9 cellular contexts compared by ENCODE assay signal in genomic region chr12:106135075-106135474, GRCh38. TPM values are rescaled to one million over a fixed set of nuclear protein-coding genes. Genes with fewer than 3 reads are reported as not detected.
DNase-seq lines count a peak whose midpoint lies in the region; ATAC-seq and TF ChIP-seq lines count a peak whose summit lies in the region.
"Had no signal": no experiment of that assay in that cellular context is flagged by ENCODE, and none has a peak within 500 bp of the region (broad histone marks: within the 10 kb centered on the region; RNA-seq: fewer than 3 reads in every experiment).

No MANE protein-coding gene starts in this region.

- no peak overlapping the region for H4K8ac ChIP-seq in mesenchymal stem cell (ENCODE audit: low read length)

- H3K9me2 ChIP-seq in OCI-LY7 (ENCODE audit: insufficient read depth, low read length): no peaks in the 10 kb centered on the region

- H3K9ac ChIP-seq in mammary epithelial cell (ENCODE audit: insufficient read depth, low read length) (no peak overlapping the region), mesenchymal stem cell (ENCODE audit: low read length) (peak overlapping the region; percentile 70)

- BruUV-seq in MCF 10A (replicated peaks; lab: Mats Ljungman, UMichigan): no TSS peak
- no TSS peak for BruUV-seq in mammary epithelial cell (replicated peaks; lab: Mats Ljungman, UMichigan)
- BruUV-seq in OCI-LY7 (replicated peaks; lab: Mats Ljungman, UMichigan): no TSS peak

- peak overlapping the region; percentile 5 for H3K27ac Mint-ChIP-seq in MCF 10A (ENCODE audit: low read depth, unreplicated experiment)
- no peak overlapping the region for H3K27ac Mint-ChIP-seq in activated T-cell treated with anti-CD3 and anti-CD28 coated beads, Interleukin-2, amount 50 U/mL, for 72 hours

- H4K20me1 ChIP-seq in mammary epithelial cell (ENCODE audit: insufficient read depth, low read length): no peaks in the 10 kb centered on the region
- no peaks in the 10 kb centered on the region for H4K20me1 ChIP-seq in OCI-LY7 (ENCODE audit: insufficient read depth, low read length)

- H2BK5ac ChIP-seq in mesenchymal stem cell (ENCODE audit: low read depth, low read length, poor library complexity, severe bottlenecking): no peak overlapping the region

- H3K79me1 ChIP-seq in mesenchymal stem cell (replicated peaks; ENCODE audit: low read length, poor library complexity, severe bottlenecking): peaks cover 7% of the 10 kb centered on the region

- no peak overlapping the region for H2BK15ac ChIP-seq in mesenchymal stem cell (ENCODE audit: low read depth, poor library complexity, severe bottlenecking)

- peak overlapping the region; percentile 69 for H3K4me3 Mint-ChIP-seq in MCF 10A (ENCODE audit: unreplicated experiment)
- H3K4me3 Mint-ChIP-seq in activated T-cell treated with anti-CD3 and anti-CD28 coated beads, Interleukin-2, amount 50 U/mL, for 72 hours: no peak overlapping the region

- peak overlapping the region in 1 of 2 experiments; percentile 75 for H2BK12ac ChIP-seq in mesenchymal stem cell (ENCODE audit: low read length in 2 of 2)

- intact Hi-C loops in MCF 10A (cut with micrococcal nuclease) (loop anchor here (2.0 to 5.0 kb wide), 2 partner anchors 22 to 87 kb away; no protein-coding TSS in a partner anchor), mammary epithelial cell (cut with micrococcal nuclease) (loop anchor here (5.0 kb wide), 3 partner anchors 147 to 358 kb away; no protein-coding TSS in a partner anchor), tibial artery (cut with DNase I; ENCODE audit: low total_unique reads) (loop anchor here (5.0 to 10.0 kb wide), 4 partner anchors 53 to 713 kb away; no protein-coding TSS in a partner anchor), OCI-LY7 (cut with micrococcal nuclease; ENCODE audit: unreplicated experiment) (loop anchor here (5.0 kb wide), 1 partner anchor 428 kb away; no protein-coding TSS in a partner anchor)

- H3K4me3 ChIP-seq in mammary epithelial cell (replicated peaks in 1 of 3; ENCODE audit: insufficient read depth in 1 of 3, low read depth in 2 of 3, low read length in 3 of 3) (no peak overlapping the region), cardiac fibroblast (replicated peaks in 1 of 2; ENCODE audit: low read depth in 2 of 2, low read length in 2 of 2) (peak overlapping the region in 1 of 2 donors; percentile 79), mesenchymal stem cell (ENCODE audit: insufficient read depth in 1 of 2, low read depth in 1 of 2, low read length in 2 of 2) (peak overlapping the region in 1 of 2 experiments; percentile 23), tibial artery (peak overlapping the region; percentile 82 to 84), OCI-LY7 (ENCODE audit: low read depth, low read length, poor library complexity, severe bottlenecking) (no peak overlapping the region)

- no peaks in the 10 kb centered on the region for H3K9me3 Mint-ChIP-seq in MCF 10A (ENCODE audit: unreplicated experiment)
- no peaks in the 10 kb centered on the region for H3K9me3 Mint-ChIP-seq in activated T-cell treated with anti-CD3 and anti-CD28 coated beads, Interleukin-2, amount 50 U/mL, for 72 hours

- H3K27ac ChIP-seq in mammary epithelial cell (ENCODE audit: insufficient read depth, low read depth, low read length) (no peak overlapping the region), mesenchymal stem cell (ENCODE audit: low read length, poor library complexity, severe bottlenecking) (peak overlapping the region; percentile 87), tibial artery (peak overlapping the region; percentile 98 to 99), OCI-LY7 (ENCODE audit: low read depth, low read length, poor library complexity, severe bottlenecking) (no peak overlapping the region)

- no peak overlapping the region for H3K23ac ChIP-seq in mesenchymal stem cell (ENCODE audit: low read length in 2 of 2)

- H2AFZ ChIP-seq in mammary epithelial cell (ENCODE audit: low read depth, low read length): no peak overlapping the region
- H2AFZ ChIP-seq in mesenchymal stem cell (ENCODE audit: low read depth, low read length): no peak overlapping the region
- no peak overlapping the region for H2AFZ ChIP-seq in OCI-LY7 (ENCODE audit: low read length)

- H3K27me3 ChIP-seq in mammary epithelial cell (ENCODE audit: insufficient read depth, low read length): no peaks in the 10 kb centered on the region
- H3K27me3 ChIP-seq in mesenchymal stem cell (ENCODE audit: control insufficient read depth in 1 of 2, insufficient read depth in 1 of 2, low read length in 2 of 2): no peaks in the 10 kb centered on the region
- H3K27me3 ChIP-seq in tibial artery: no peaks in the 10 kb centered on the region

- H3K9me3 ChIP-seq in mammary epithelial cell (replicated peaks; ENCODE audit: insufficient read depth, low read length) (no peaks in the 10 kb centered on the region), mesenchymal stem cell (ENCODE audit: control insufficient read depth, low read length) (no peaks in the 10 kb centered on the region), tibial artery (no peaks in the 10 kb centered on the region), OCI-LY7 (ENCODE audit: low read length) (no peaks in the 10 kb centered on the region)
- H3K9me3 ChIP-seq: stomach had no signal

- POLR2A ChIA-PET in MCF 10A (lab: Yijun Ruan, JAX): interaction anchor here (1.0 to 5.6 kb wide), 9 partner anchors 9 to 715 kb away, joined by 3 to 59 read pairs (median 3); no protein-coding TSS in a partner anchor
- POLR2A ChIA-PET in OCI-LY7 (lab: Charles Lee): no interaction called here

- H3K36me3 Mint-ChIP-seq in MCF 10A (ENCODE audit: insufficient read depth, unreplicated experiment): no peaks in the 10 kb centered on the region
- no peaks in the 10 kb centered on the region for H3K36me3 Mint-ChIP-seq in activated T-cell treated with anti-CD3 and anti-CD28 coated beads, Interleukin-2, amount 50 U/mL, for 72 hours (ENCODE audit: insufficient read depth in 2 of 2)

- TF ChIP-seq CTCF in MCF 10A (IDR thresholded peaks at IDR 0.05; ENCODE audit: unreplicated experiment) (no peak), mammary epithelial cell (conservative IDR thresholded peaks at IDR 0.05 in 1 of 2, IDR thresholded peaks at IDR 0.05 in 1 of 2; ENCODE audit: extremely low read depth in 1 of 2, insufficient read depth in 1 of 2, low read depth in 1 of 2, low read length in 2 of 2) (no peak), cardiac fibroblast (IDR thresholded peaks at IDR 0.05; ENCODE audit: low read depth, low read length) (no peak), tibial artery (IDR thresholded peaks at IDR 0.05) (no peak), OCI-LY7 (conservative IDR thresholded peaks at IDR 0.05; ENCODE audit: low read length) (no peak)

- dilution Hi-C loops in mammary epithelial cell (cut with HindIII; ENCODE audit: low sequenced_read_pairs): loop anchor here (10.0 kb wide), 1 partner anchor 180 kb away; no protein-coding TSS in a partner anchor

- peaks cover 64% of the 10 kb centered on the region for H3K4me1 ChIP-seq in mammary epithelial cell (ENCODE audit: insufficient read depth, low read length)
- peaks cover 28% of the 10 kb centered on the region for H3K4me1 ChIP-seq in mesenchymal stem cell (ENCODE audit: control insufficient read depth, insufficient read depth, low read depth, low read length)
- peaks cover 0 to 70% (median 53%) of the 10 kb centered on the region in 4 donors for H3K4me1 ChIP-seq in tibial artery
- no peaks in the 10 kb centered on the region for H3K4me1 ChIP-seq in OCI-LY7 (ENCODE audit: insufficient read depth, low read length, poor library complexity, severe bottlenecking)

- H4K91ac ChIP-seq in mesenchymal stem cell (ENCODE audit: low read length): no peak overlapping the region

- 69% methylated on average over 5 of the region's 6 CpGs for WGBS in mammary epithelial cell (ENCODE audit: low coverage, missing lambda C conversion rate)
- 44% methylated on average over 4 of the region's 6 CpGs for WGBS in mesenchymal stem cell

- H3K79me2 ChIP-seq in mammary epithelial cell (ENCODE audit: insufficient read depth, low read length): peaks cover 82% of the 10 kb centered on the region
- no peaks in the 10 kb centered on the region for H3K79me2 ChIP-seq in OCI-LY7 (ENCODE audit: insufficient read depth, low read depth, low read length)

- no peak overlapping the region for H3K4ac ChIP-seq in mesenchymal stem cell (ENCODE audit: low read depth in 1 of 2, low read length in 2 of 2)

- DNase-seq in MCF 10A (ENCODE audit: unreplicated experiment): peak; percentile 54
- no peak for DNase-seq in mammary epithelial cell
- DNase-seq in cardiac fibroblast (ENCODE audit: low read depth in 2 of 2): peak; percentile 53 to 64
- DNase-seq in mesenchymal stem cell: no peak
- DNase-seq in tibial artery: no peak
- DNase-seq in T1000 (lab: John Stamatoyannopoulos, UW): no peak
- no peak for DNase-seq in activated T-cell treated with anti-CD3 and anti-CD28 coated beads, Interleukin-2, amount 50 U/mL, for 72 hours
- DNase-seq in OCI-LY7 (ENCODE audit: low spot score): no peak
- DNase-seq: stomach had no signal

- peak overlapping the region in 1 of 2 experiments; percentile 18 for H3K14ac ChIP-seq in mesenchymal stem cell (ENCODE audit: low read length in 2 of 2)

- peak overlapping the region; percentile 94 for H2AK5ac ChIP-seq in mesenchymal stem cell (ENCODE audit: low read length, severe bottlenecking)

- H3K36me3 ChIP-seq in mammary epithelial cell (ENCODE audit: insufficient read depth, low read length) (no peaks in the 10 kb centered on the region), mesenchymal stem cell (ENCODE audit: control insufficient read depth in 1 of 2, insufficient read depth in 2 of 2, low read depth in 1 of 2, low read length in 2 of 2) (peaks cover 0 to 4% of the 10 kb centered on the region in 2 experiments), tibial artery (no peaks in the 10 kb centered on the region), OCI-LY7 (ENCODE audit: insufficient read depth, low read length) (no peaks in the 10 kb centered on the region)
- H3K36me3 ChIP-seq: stomach had no signal

- peaks cover 57% of the 10 kb centered on the region for H3K4me1 Mint-ChIP-seq in MCF 10A (ENCODE audit: insufficient read depth, unreplicated experiment)
- peaks cover 7% of the 10 kb centered on the region for H3K4me1 Mint-ChIP-seq in activated T-cell treated with anti-CD3 and anti-CD28 coated beads, Interleukin-2, amount 50 U/mL, for 72 hours (ENCODE audit: low read depth)

- H3K18ac ChIP-seq in mesenchymal stem cell (ENCODE audit: low read depth in 1 of 2, low read length in 2 of 2): peak overlapping the region; percentile 16 to 75

- H3K27me3 Mint-ChIP-seq in MCF 10A (ENCODE audit: insufficient read depth, unreplicated experiment): no peaks in the 10 kb centered on the region
- peaks cover 69% of the 10 kb centered on the region for H3K27me3 Mint-ChIP-seq in activated T-cell treated with anti-CD3 and anti-CD28 coated beads, Interleukin-2, amount 50 U/mL, for 72 hours (ENCODE audit: low read depth)

- CTCF ChIA-PET in MCF 10A (lab: Yijun Ruan, JAX) (interaction anchor here (0.6 to 6.9 kb wide), 19 partner anchors 8 to 1725 kb away, joined by 3 to 134 read pairs (median 5); no protein-coding TSS in a partner anchor), mammary epithelial cell (lab: Charles Lee; ENCODE audit: low non-redundant PET) (no interaction called here), OCI-LY7 (lab: Charles Lee; ENCODE audit: unreplicated experiment) (interaction anchor here (0.9 kb wide), 1 partner anchor 721 kb away, joined by 3 read pairs; no protein-coding TSS in a partner anchor)

- H2BK120ac ChIP-seq in mesenchymal stem cell (ENCODE audit: low read depth, low read length): no peak overlapping the region

- in situ Hi-C loops in mammary epithelial cell (cut with MboI; ENCODE audit: low sequenced_read_pairs in 2 of 2): loop anchor here in 1 of 2 donors (10.0 kb wide), 1 partner anchor 430 kb away; no protein-coding TSS in a partner anchor

- ATAC-seq in activated T-cell treated with anti-CD3 and anti-CD28 coated beads, Interleukin-2, amount 50 U/mL, for 72 hours (replicated peaks in 1 of 2): no peak

- no peak overlapping the region for H3K4me2 ChIP-seq in mammary epithelial cell (ENCODE audit: insufficient read depth, low read depth, low read length)
- peak overlapping the region; percentile 1 for H3K4me2 ChIP-seq in mesenchymal stem cell (ENCODE audit: low read length, poor library complexity, severe bottlenecking)
- H3K4me2 ChIP-seq in OCI-LY7 (ENCODE audit: low read length): no peak overlapping the region

RNA-seq across cellular contexts. Expression of gene NUAK1, which starts 3.7 kb away (rescaled TPM):
- total RNA-seq in MCF 10A (2022) (2.6 and 3.4 TPM in 2 replicates), mammary epithelial cell (10 to 100 TPM; 12.5 to 39.8 TPM), OCI-LY7 (2022) (not detected in 2 replicates)
- polyA plus RNA-seq in mammary epithelial cell: 7.4 TPM
- polyA minus RNA-seq in mammary epithelial cell: 21.2 TPM
- polyA plus RNA-seq in mesenchymal stem cell (2013, experiment 1 of 2): 8.2 TPM
- 7.9 TPM for polyA plus RNA-seq in mesenchymal stem cell (2013, experiment 2 of 2)
- under 1 TPM; 0.14 TPM for total RNA-seq in activated T-cell treated with anti-CD3 and anti-CD28 coated beads, Interleukin-2, amount 50 U/mL, for 72 hours
- 0.03 TPM in 1 of 2 replicates, not detected in the other for total RNA-seq in OCI-LY7 (2014; rRNA removed; shearing (Covaris generic))

Comparison
In these comparisons a context has a peak if more than half of its experiments do, and no peak if none do; other contexts are left out.
1. DNase-seq: peak in MCF 10A (single experiment) and cardiac fibroblast (2 of 2); none in mammary epithelial cell (single experiment), mesenchymal stem cell (single experiment), tibial artery (0 of 2), T1000 (single experiment), activated T-cell treated with anti-CD3 and anti-CD28 coated beads, Interleukin-2, amount 50 U/mL, for 72 hours (0 of 2) and OCI-LY7 (single experiment).
2. H3K27ac ChIP-seq: peak in mesenchymal stem cell (single experiment) and tibial artery (2 of 2); none in mammary epithelial cell (single experiment) and OCI-LY7 (single experiment).
3. H3K4me3 ChIP-seq: peak in tibial artery (2 of 2); none in mammary epithelial cell (0 of 3) and OCI-LY7 (single experiment).